Comparison of ENCODE assay signal across 17 cellular contexts in genomic region chr11:34178422-34178821, GRCh38.
"Had no signal": no experiment of that assay in that cellular context is flagged by ENCODE, and none has a peak within 500 bp of the region (broad histone marks: within the 10 kb centered on the region; RNA-seq: fewer than 3 reads in every experiment).

No MANE protein-coding gene starts in this region.

- H3K36me3 Mint-ChIP-seq: mesothelial cell of epicardium, naive B cell, neural progenitor cell had no signal

- H3K27ac Mint-ChIP-seq: mesothelial cell of epicardium, naive B cell, nephron, neural progenitor cell had no signal

- ATAC-seq: left lobe of liver, mucosa of descending colon, right lobe of liver had no signal

- DNase-seq: cortex of kidney; mesenchymal stem cell; mucosa of descending colon; naive B cell; ovary; right lobe of liver; small intestine; stimulated activated CD4-positive, alpha-beta T cell treated with anti-CD3 and anti-CD28 coated beads, Interleukin-12 subunit alpha, Interleukin-12 subunit beta, amount 100 ng/mL, for 4 hours; stimulated activated CD4-positive, alpha-beta T cell treated with anti-CD3 and anti-CD28 coated beads, Interleukin-1b, Interleukin-23, amount 100 ng/mL, for 48 hours; stimulated activated CD4-positive, alpha-beta T cell treated with anti-CD3 and anti-CD28 coated beads, Interleukin-4, amount 100 ng/mL, for 1 hour; stimulated activated CD8-positive, alpha-beta memory T cell treated with anti-CD3 and anti-CD28 coated beads, Interleukin-4, amount 100 ng/mL, for 48 hours; stimulated activated naive CD4-positive, alpha-beta T cell treated with Interleukin-2 at 50 U/mL for 16 hours; stomach had no signal

- H3K9me3 Mint-ChIP-seq: mesothelial cell of epicardium, naive B cell, nephron, neural progenitor cell had no signal

- H3K4me3 Mint-ChIP-seq: mesothelial cell of epicardium, naive B cell, nephron, neural progenitor cell had no signal
